8 cellular contexts compared by ENCODE assay signal in the genomic region with DNA sequence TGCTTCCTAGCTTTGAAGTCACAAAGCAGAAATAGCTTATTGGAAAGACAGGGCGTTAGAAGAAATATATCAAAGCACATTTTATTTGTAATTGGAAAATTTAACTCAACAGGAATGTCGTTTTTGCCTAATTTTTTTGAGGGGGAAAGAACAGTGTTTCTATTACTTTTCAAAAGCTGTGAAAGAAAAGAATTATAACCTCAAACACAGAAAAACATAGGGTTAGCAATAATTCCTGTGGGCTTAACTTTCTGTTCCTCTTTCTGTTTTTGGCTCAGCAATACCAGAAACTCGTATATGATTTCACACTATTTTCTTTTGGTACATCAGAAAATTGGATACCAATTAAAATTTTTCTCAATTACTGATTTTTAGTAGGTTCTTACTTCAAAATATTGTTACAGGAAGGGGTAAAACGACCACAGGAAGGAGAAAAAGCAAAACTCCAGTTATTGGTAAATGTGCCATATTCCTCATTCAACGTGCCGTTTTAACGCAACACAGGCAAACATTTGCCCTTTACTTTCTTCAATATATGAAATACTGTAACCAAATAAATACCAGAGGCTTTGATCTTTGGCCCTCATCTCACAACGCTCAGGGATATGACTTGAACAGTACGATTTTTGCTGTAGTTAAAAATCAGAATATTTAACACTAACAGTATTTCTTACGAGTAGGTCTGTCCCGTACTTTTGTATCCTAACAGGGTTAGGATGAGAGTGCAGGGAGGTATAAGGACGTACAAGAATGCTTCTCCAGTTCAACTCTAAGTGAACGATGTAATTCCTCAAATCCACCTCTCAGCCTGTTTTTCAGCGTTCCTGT. TPM values are rescaled to one million over a fixed set of nuclear protein-coding genes. Genes with fewer than 3 reads are reported as not detected.
DNase-seq lines count a peak whose midpoint lies in the region; TF ChIP-seq lines count a peak whose summit lies in the region.

No MANE protein-coding gene starts in this region.

- no peaks in the 10 kb centered on the region for H3K27me3 ChIP-seq in CD4-positive, alpha-beta memory T cell (ENCODE audit: insufficient read depth, low read length)
- H3K27me3 ChIP-seq in WERI-Rb-1 (ENCODE audit: insufficient read depth, low read depth, severe bottlenecking) = no peaks in the 10 kb centered on the region

- H3K9me3 Mint-ChIP-seq in CD4-positive, alpha-beta memory T cell = peaks cover 0 to 5% (median 0%) of the 10 kb centered on the region in 8 donors

- H3K4me1 Mint-ChIP-seq in CD4-positive, alpha-beta memory T cell = peaks cover 19 to 36% (median 28%) of the 10 kb centered on the region in 4 donors

- no peaks in the 10 kb centered on the region for H3K36me3 ChIP-seq in CD4-positive, alpha-beta memory T cell (ENCODE audit: insufficient read depth, low read length)
- H3K36me3 ChIP-seq in HEK293 (ENCODE audit: control insufficient read depth in 2 of 2, insufficient read depth in 1 of 2, low read length in 2 of 2) = no peaks in the 10 kb centered on the region
- no peaks in the 10 kb centered on the region for H3K36me3 ChIP-seq in WERI-Rb-1

- peaks cover 0 to 4% of the 10 kb centered on the region in 2 donors for H3K27me3 Mint-ChIP-seq in CD4-positive, alpha-beta memory T cell

- H3K36me3 Mint-ChIP-seq in CD4-positive, alpha-beta memory T cell = peaks cover 0 to 25% of the 10 kb centered on the region in 2 donors

- intact Hi-C loops in CD4-positive, alpha-beta memory T cell (cut with micrococcal nuclease) = no loop called here

- TF ChIP-seq CTCF in HEK293 (tag by site-specific recombination; IDR thresholded peaks at IDR 0.05) (no peak), WERI-Rb-1 (IDR thresholded peaks at IDR 0.05; ENCODE audit: low read depth, low read length) (no peak)

- peak overlapping the region; percentile 50 to 68 for H3K4me3 ChIP-seq in CD4-positive, alpha-beta memory T cell (ENCODE audit: low read length in 2 of 2)
- peak overlapping the region; percentile 46 for H3K4me3 ChIP-seq in HEK293 (ENCODE audit: low read depth, low read length)
- peak overlapping the region; percentile 92 for H3K4me3 ChIP-seq in WERI-Rb-1 (ENCODE audit: low read depth, low read length)
- H3K4me3 ChIP-seq in iPS-18c (ENCODE audit: insufficient read depth, low read depth, low read length) = peak overlapping the region; percentile 83; the same call in 1 of the 2 replicates

- CTCF ChIA-PET in CD4-positive, alpha-beta memory T cell (lab: Charles Lee; ENCODE audit: partially characterized antibody) = interaction anchor here (0.6 to 2.4 kb wide), 4 partner anchors 51 to 129 kb away, joined by 3 to 6 read pairs (median 4); a partner anchor contains a TSS
- CTCF ChIA-PET in HEK293 (lab: Yijun Ruan, JAX) = no interaction called here

- peak overlapping the region; percentile 94 for H3K27ac ChIP-seq in CD4-positive, alpha-beta memory T cell (ENCODE audit: low read depth, low read length)
- H3K27ac ChIP-seq in HEK293 (ENCODE audit: extremely low read depth, low read depth, low read length) = peak overlapping the region; percentile 87; the same call in 1 of the 2 replicates
- H3K27ac ChIP-seq in WERI-Rb-1 = no peak overlapping the region

- H3K27ac Mint-ChIP-seq in CD4-positive, alpha-beta memory T cell = peak overlapping the region; percentile 96 to 100 (median 99)

- DNase-seq in CD4-positive, alpha-beta memory T cell = no peak
- DNase-seq in WERI-Rb-1 (no peak), superior temporal gyrus (ENCODE audit: extremely low spot score) (peak; percentile 23), NCI-H2029 treated with DMSO at 0.1 percent for 48 hours (lab: John Stamatoyannopoulos, UW) (no peak), NCI-H2029 (lab: John Stamatoyannopoulos, UW) (no peak)
- DNase-seq in stimulated activated CD4-positive, alpha-beta T cell treated with anti-CD3 and anti-CD28 coated beads, Interleukin-2, amount 100 ng/mL, for 24 hours = no peak

- H3K9me3 ChIP-seq in CD4-positive, alpha-beta memory T cell (ENCODE audit: control insufficient read depth in 1 of 2, low read length in 2 of 2) = no peaks in the 10 kb centered on the region
- H3K9me3 ChIP-seq in HEK293 (ENCODE audit: control insufficient read depth, insufficient read depth, low read depth, low read length) (no peaks in the 10 kb centered on the region), WERI-Rb-1 (ENCODE audit: severe bottlenecking) (no peaks in the 10 kb centered on the region), iPS-18c (ENCODE audit: control insufficient read depth, insufficient read depth, low read length) (no peaks in the 10 kb centered on the region)

- peaks cover 23% of the 10 kb centered on the region for H3K4me1 ChIP-seq in CD4-positive, alpha-beta memory T cell (ENCODE audit: insufficient read depth, low read length)
- peaks cover 8% of the 10 kb centered on the region; the same call in 1 of the 2 replicates for H3K4me1 ChIP-seq in HEK293 (ENCODE audit: control insufficient read depth, insufficient read depth, low read length)

- POLR2A ChIA-PET in CD4-positive, alpha-beta memory T cell (lab: Charles Lee; ENCODE audit: partially characterized antibody) = interaction anchor here (1.9 to 3.0 kb wide), 2 partner anchors 123 to 124 kb away, joined by 6 to 56 read pairs; a partner anchor contains a TSS
- POLR2A ChIA-PET in HEK293 (lab: Yijun Ruan, JAX) = interaction anchor here (1.2 to 2.9 kb wide), 2 partner anchors 123 to 124 kb away, joined by 4 to 36 read pairs; a partner anchor contains a TSS

- peak overlapping the region; percentile 90 to 95 (median 93) for H3K4me3 Mint-ChIP-seq in CD4-positive, alpha-beta memory T cell

TF ChIP-seq in HEK293, 187 proteins besides CTCF, POLR2A, EP300 and RAD21:
- TF ChIP-seq ZBTB17 (tag by site-specific recombination; IDR thresholded peaks at IDR 0.05) (peak; percentile 80), ZBTB20 (tag by site-specific recombination; IDR thresholded peaks at IDR 0.05) (peak; percentile 23; the same call in 1 of the 2 replicates), ZNF366 (tag by site-specific recombination; conservative IDR thresholded peaks at IDR 0.05) (0 out of 2 replicates have a peak, but pooled peaks have one; percentile 28), ZEB2 (tag by site-specific recombination; IDR thresholded peaks at IDR 0.05) (0 out of 2 replicates have a peak, but pooled peaks have one; percentile 7), GLI4 (tag by site-specific recombination; IDR thresholded peaks at IDR 0.05) (no peak)
- TF ChIP-seq, protein P1, sequence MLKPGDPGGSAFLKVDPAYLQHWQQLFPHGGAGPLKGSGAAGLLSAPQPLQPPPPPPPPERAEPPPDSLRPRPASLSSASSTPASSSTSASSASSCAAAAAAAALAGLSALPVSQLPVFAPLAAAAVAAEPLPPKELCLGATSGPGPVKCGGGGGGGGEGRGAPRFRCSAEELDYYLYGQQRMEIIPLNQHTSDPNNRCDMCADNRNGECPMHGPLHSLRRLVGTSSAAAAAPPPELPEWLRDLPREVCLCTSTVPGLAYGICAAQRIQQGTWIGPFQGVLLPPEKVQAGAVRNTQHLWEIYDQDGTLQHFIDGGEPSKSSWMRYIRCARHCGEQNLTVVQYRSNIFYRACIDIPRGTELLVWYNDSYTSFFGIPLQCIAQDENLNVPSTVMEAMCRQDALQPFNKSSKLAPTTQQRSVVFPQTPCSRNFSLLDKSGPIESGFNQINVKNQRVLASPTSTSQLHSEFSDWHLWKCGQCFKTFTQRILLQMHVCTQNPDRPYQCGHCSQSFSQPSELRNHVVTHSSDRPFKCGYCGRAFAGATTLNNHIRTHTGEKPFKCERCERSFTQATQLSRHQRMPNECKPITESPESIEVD (tag by site-specific recombination; IDR thresholded peaks at IDR 0.05) = peak; percentile 28; the same call in 1 of the 2 replicates

RNA-seq across cellular contexts. Expression of a gene that starts 1.3 kb away (rescaled TPM):
- total RNA-seq in CD4-positive, alpha-beta memory T cell = not detected
- not detected for polyA plus RNA-seq in CD4-positive, alpha-beta memory T cell

RNA-seq across cellular contexts. Expression of a gene that starts 2.5 kb away (rescaled TPM):
- not detected for total RNA-seq in CD4-positive, alpha-beta memory T cell
- polyA plus RNA-seq in CD4-positive, alpha-beta memory T cell = not detected
